1 cellular context compared by ENCODE assay signal in genomic region chr3:111143-112069, GRCh38.
TF ChIP-seq lines count a peak whose summit lies in the region.

No MANE protein-coding gene starts in this region.

TF ChIP-seq in IMR-90, 13 proteins besides CTCF, POLR2A, EP300 and RAD21:
- TF ChIP-seq BHLHE40 (IDR thresholded peaks at IDR 0.05; ENCODE audit: low read depth, low read length) (no peak), USF2 (IDR thresholded peaks at IDR 0.05; ENCODE audit: low read depth, low read length) (no peak), SMC3 (IDR thresholded peaks at IDR 0.05; ENCODE audit: low read depth, low read length) (no peak), RCOR1 (IDR thresholded peaks at IDR 0.05; ENCODE audit: insufficient replicate concordance, low read length) (no peak), MXI1 (IDR thresholded peaks at IDR 0.05; ENCODE audit: borderline replicate concordance, low read depth, low read length) (no peak), RFX5 (IDR thresholded peaks at IDR 0.05; ENCODE audit: low read depth, low read length) (no peak), ELK1 (IDR thresholded peaks at IDR 0.05; ENCODE audit: borderline replicate concordance, low read depth, low read length) (no peak), FOS (IDR thresholded peaks at IDR 0.05; ENCODE audit: low read depth, low read length) (no peak), MAZ (IDR thresholded peaks at IDR 0.05; ENCODE audit: borderline replicate concordance, low read depth, low read length) (no peak), MAFK (IDR thresholded peaks at IDR 0.05; ENCODE audit: low read depth, low read length) (no peak), NFE2L2 (IDR thresholded peaks at IDR 0.05; ENCODE audit: low read depth, low read length) (no peak)
TF ChIP-seq in IMR-90: peak in this region for 0.
